In the genomic region with DNA sequence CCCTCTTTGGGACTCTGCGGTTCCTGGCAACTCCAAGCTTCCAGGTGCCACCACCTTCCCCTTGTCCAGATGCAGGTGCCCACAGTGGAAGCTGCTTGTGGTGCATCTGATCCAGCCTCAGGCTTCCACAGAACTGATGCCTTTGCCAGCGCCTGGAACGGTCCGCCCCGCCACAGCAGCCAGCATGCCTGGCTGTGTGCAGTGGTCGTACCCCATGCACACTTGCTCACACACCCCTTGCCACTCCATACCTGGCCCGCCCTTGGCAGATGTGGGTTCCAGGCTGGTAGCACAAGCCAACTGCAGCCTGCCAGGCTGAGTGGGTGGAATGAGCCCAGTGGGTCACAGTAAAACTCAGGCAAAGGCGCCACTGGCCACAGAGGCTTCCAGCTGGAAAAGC, we compare ENCODE assay signal across 7 cellular contexts.
"Had no signal": no experiment of that assay in that cellular context is flagged by ENCODE, and none has a peak within 500 bp of the region (broad histone marks: within the 10 kb centered on the region; RNA-seq: fewer than 3 reads in every experiment).

No MANE protein-coding gene starts in this region.

- DNase-seq: H7, HFFc6, IMR-90 had no signal

- H3K4me3 ChIP-seq: GM23338, HAP-1, K562 had no signal

- H3K36me3 ChIP-seq: HAP-1 had no signal

- H3K4me3 Mint-ChIP-seq: GM23338, HFFc6 had no signal

- H3K4me1 Mint-ChIP-seq: GM23338 had no signal

- H3K27ac Mint-ChIP-seq: GM23338, HFFc6 had no signal

- ATAC-seq: GM23338, HCT116, K562 had no signal

- H3K9me3 ChIP-seq: HAP-1 had no signal
